Comparison of ENCODE assay signal across 30 cellular contexts in the genomic region with DNA sequence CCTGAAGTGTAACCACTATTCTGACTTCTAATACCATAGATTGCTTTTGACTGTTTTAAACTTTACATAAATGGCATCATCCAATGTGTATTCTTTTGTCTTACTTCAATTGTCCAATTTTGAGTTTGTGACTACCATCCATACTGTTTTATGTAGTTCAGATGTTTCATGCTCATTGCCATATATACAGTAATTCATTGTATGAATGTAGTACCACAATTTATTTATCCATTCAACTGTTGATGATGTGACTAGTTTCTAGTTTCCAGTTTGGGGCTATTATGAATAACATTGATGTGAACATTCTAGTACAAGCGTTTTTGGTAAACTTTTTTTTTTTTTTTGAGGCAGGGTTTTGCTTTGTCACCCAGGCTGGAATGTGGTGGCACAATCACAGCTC.
"Had no signal": no experiment of that assay in that cellular context is flagged by ENCODE, and none has a peak within 500 bp of the region (broad histone marks: within the 10 kb centered on the region; RNA-seq: fewer than 3 reads in every experiment).

No MANE protein-coding gene starts in this region.

- H3K4me1 ChIP-seq: SJCRH30 had no signal

- H3K4me2 ChIP-seq: PC-9 had no signal

- H3K27ac ChIP-seq: PC-9, RWPE1, SJCRH30, SK-N-MC had no signal

- H2AFZ ChIP-seq: PC-9 had no signal

- FAIRE-seq: RCC 7860 had no signal

- ATAC-seq: Panc1, Right ventricle myocardium inferior, SK-N-SH treated with all-trans-retinoic acid at 6 μM for 48 hours had no signal

- H3K36me3 ChIP-seq: SJCRH30 had no signal

- H3K4me3 ChIP-seq: PC-9, SJCRH30, SK-N-MC had no signal

- H3K27me3 ChIP-seq: SJCRH30 had no signal

- DNase-seq: KG1, MM.1S, MV-4-11, NCI-H1092, NCI-H1105, NCI-H1417 treated with DMSO at 0.1 percent for 48 hours, NCI-H1436 treated with DMSO at 0.1 percent for 48 hours, NCI-H1694 treated with DMSO at 0.1 percent for 48 hours, NCI-H187 treated with DMSO at 0.1 percent for 48 hours, NCI-H2029, NCI-H2081, NCI-H2171 treated with DMSO at 0.1 percent for 48 hours, NCI-H2227 treated with DMSO at 0.1 percent for 48 hours, NCI-H345, NCI-H446, NCI-H510A treated with DMSO at 0.1 percent for 48 hours, NCI-H524 treated with DMSO at 0.1 percent for 48 hours, NCI-H526 treated with DMSO at 0.1 percent for 48 hours, NCI-H748 treated with DMSO at 0.1 percent for 48 hours, NCI-H82, SHP77, SIG-M5, SJCRH30 had no signal
